Comparison of ENCODE assay signal across 15 cellular contexts in the genomic region with DNA sequence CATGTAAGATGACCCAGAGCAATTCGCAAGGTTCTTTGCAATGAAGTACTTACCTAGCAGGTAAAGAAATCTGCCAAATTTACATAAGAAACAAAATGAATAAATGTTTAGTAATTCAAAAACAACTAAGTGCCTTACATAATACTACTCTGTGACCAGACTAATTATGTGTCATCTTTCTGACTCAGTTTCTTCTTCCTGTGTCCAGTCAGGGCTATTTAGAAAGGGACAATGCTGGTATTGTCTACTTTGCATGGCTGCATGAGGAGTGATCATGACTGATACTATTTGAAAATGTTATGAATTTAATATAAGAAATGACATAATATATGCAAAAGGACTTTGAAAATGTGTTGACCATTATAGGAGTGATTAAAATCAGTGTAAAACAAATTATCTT.
DNase-seq lines count a peak whose midpoint lies in the region; ATAC-seq, FAIRE-seq and TF ChIP-seq lines count a peak whose summit lies in the region.
"Had no signal": no experiment of that assay in that cellular context is flagged by ENCODE, and none has a peak within 500 bp of the region (broad histone marks: within the 10 kb centered on the region; RNA-seq: fewer than 3 reads in every experiment).

No MANE protein-coding gene starts in this region.

- DNase-seq in ELR (ENCODE audit: low read depth) (peak; percentile 26), PC-3 (peak; percentile 84), bronchial epithelial cell (ENCODE audit: low read depth) (peak; percentile 41)
- DNase-seq: CD8-positive, alpha-beta T cell; COR-L47; GDM1; H9 had no signal

- H3K9me3 ChIP-seq in PC-3 (ENCODE audit: low read length): no peaks in the 10 kb centered on the region

- no peaks in the 10 kb centered on the region for H3K27me3 Mint-ChIP-seq in stimulated activated memory B cell treated with anti-CD40 and anti-IgM and Interleukin-4, amounts not matched to agents 10 μg/mL and 1 μg/mL and 100 μg/mL, for 72 hours
- H3K27me3 Mint-ChIP-seq: B cell had no signal

- ATAC-seq in PC-3 (peak; percentile 100), GM18861 (IDR thresholded peaks at IDR 0.05; ENCODE audit: unreplicated experiment) (no peak), HG02759 (IDR thresholded peaks at IDR 0.05; ENCODE audit: unreplicated experiment) (no peak)
- no peak for ATAC-seq in stimulated activated memory B cell treated with anti-CD40 and anti-IgM and Interleukin-4, amounts not matched to agents 10 μg/mL and 1 μg/mL and 100 μg/mL, for 72 hours
- ATAC-seq: CD8-positive, alpha-beta T cell had no signal

- TF ChIP-seq CTCF in PC-3 (conservative IDR thresholded peaks at IDR 0.05; ENCODE audit: low read depth, low read length): no peak
- no peak for TF ChIP-seq CTCF in bronchial epithelial cell (IDR thresholded peaks at IDR 0.05; ENCODE audit: insufficient read depth, low read length, severe bottlenecking)

- H2AFZ ChIP-seq in PC-3 (ENCODE audit: low read length): no peak overlapping the region

- BruUV-seq in PC-3 (replicated peaks; lab: Mats Ljungman, UMichigan): no TSS peak

- H3K27me3 ChIP-seq in PC-3 (ENCODE audit: low read length): no peaks in the 10 kb centered on the region
- H3K27me3 ChIP-seq in bronchial epithelial cell (ENCODE audit: control insufficient read depth, insufficient read depth, low read length): no peaks in the 10 kb centered on the region
- H3K27me3 ChIP-seq: BLaER1 treated with 17β-estradiol and CSF1 and Interleukin-3, amounts not matched to agents 10 nM and 100 nM had no signal

- no peaks in the 10 kb centered on the region for H3F3A ChIP-seq in PC-3 (ENCODE audit: low read length, unreplicated experiment)

- FAIRE-seq in bronchial epithelial cell (lab: Jason Lieb, UNC): no peak
- FAIRE-seq: GM12892, GM18507, H1 had no signal

- H3K4me1 ChIP-seq in PC-3 (ENCODE audit: insufficient read depth, low read length): peaks cover 5% of the 10 kb centered on the region; the same call in 1 of the 2 replicates
- H3K4me1 ChIP-seq: BLaER1 treated with 17β-estradiol and CSF1 and Interleukin-3, amounts not matched to agents 10 nM and 100 nM had no signal

- H3K36me3 ChIP-seq in PC-3 (ENCODE audit: low read depth, low read length) (no peaks in the 10 kb centered on the region), bronchial epithelial cell (ENCODE audit: control insufficient read depth, insufficient read depth, low read length) (no peaks in the 10 kb centered on the region)
- H3K36me3 ChIP-seq: BLaER1 treated with 17β-estradiol and CSF1 and Interleukin-3, amounts not matched to agents 10 nM and 100 nM had no signal

- H3K4me3 ChIP-seq in PC-3 (ENCODE audit: low read length) (no peak overlapping the region), bronchial epithelial cell (ENCODE audit: low read depth, low read length) (no peak overlapping the region)
- H3K4me3 ChIP-seq: BLaER1 treated with 17β-estradiol and CSF1 and Interleukin-3, amounts not matched to agents 10 nM and 100 nM had no signal

- no peaks in the 10 kb centered on the region for H3K79me2 ChIP-seq in PC-3 (ENCODE audit: low read length)

- no peaks in the 10 kb centered on the region for H3K4me1 Mint-ChIP-seq in stimulated activated memory B cell treated with anti-CD40 and anti-IgM and Interleukin-4, amounts not matched to agents 10 μg/mL and 1 μg/mL and 100 μg/mL, for 72 hours
- H3K4me1 Mint-ChIP-seq: B cell, H9 had no signal

- peaks cover 12% of the 10 kb centered on the region for H3K9me3 Mint-ChIP-seq in stimulated activated memory B cell treated with anti-CD40 and anti-IgM and Interleukin-4, amounts not matched to agents 10 μg/mL and 1 μg/mL and 100 μg/mL, for 72 hours

- POLR2A ChIA-PET in PC-3 (lab: Charles Lee; ENCODE audit: unreplicated experiment): interaction anchor here (0.6 kb wide), 1 partner anchor 31 kb away, joined by 5 read pairs; no protein-coding TSS in a partner anchor

- H3K4me2 ChIP-seq in PC-3 (ENCODE audit: low read length): peak overlapping the region; percentile 21
- H3K4me2 ChIP-seq: BLaER1 treated with 17β-estradiol and CSF1 and Interleukin-3, amounts not matched to agents 10 nM and 100 nM had no signal

- H3K9ac ChIP-seq in PC-3 (ENCODE audit: low read length): no peak overlapping the region
- H3K9ac ChIP-seq: BLaER1 treated with 17β-estradiol and CSF1 and Interleukin-3, amounts not matched to agents 10 nM and 100 nM had no signal

- no peak overlapping the region for H3K4me3 Mint-ChIP-seq in stimulated activated memory B cell treated with anti-CD40 and anti-IgM and Interleukin-4, amounts not matched to agents 10 μg/mL and 1 μg/mL and 100 μg/mL, for 72 hours
- H3K4me3 Mint-ChIP-seq: B cell; CD8-positive, alpha-beta T cell; H9 had no signal

- intact Hi-C loops in PC-3 (cut with micrococcal nuclease): no loop called here

- CTCF ChIA-PET in PC-3 (lab: Charles Lee): no interaction called here

- no peak overlapping the region for H3K27ac Mint-ChIP-seq in stimulated activated memory B cell treated with anti-CD40 and anti-IgM and Interleukin-4, amounts not matched to agents 10 μg/mL and 1 μg/mL and 100 μg/mL, for 72 hours
- H3K27ac Mint-ChIP-seq: B cell; CD8-positive, alpha-beta T cell; H9 had no signal

- no peaks in the 10 kb centered on the region for H3K36me3 Mint-ChIP-seq in stimulated activated memory B cell treated with anti-CD40 and anti-IgM and Interleukin-4, amounts not matched to agents 10 μg/mL and 1 μg/mL and 100 μg/mL, for 72 hours
- H3K36me3 Mint-ChIP-seq: CD8-positive, alpha-beta T cell had no signal

- no peaks in the 10 kb centered on the region for H4K20me1 ChIP-seq in PC-3 (ENCODE audit: low read length)
- H4K20me1 ChIP-seq: BLaER1 treated with 17β-estradiol and CSF1 and Interleukin-3, amounts not matched to agents 10 nM and 100 nM had no signal

- H3K9me2 ChIP-seq in PC-3 (replicated peaks; ENCODE audit: low read length): no peaks in the 10 kb centered on the region

- peak overlapping the region; percentile 31; the same call in 1 of the 2 replicates for H3K27ac ChIP-seq in PC-3 (ENCODE audit: low read length)
- H3K27ac ChIP-seq: BLaER1 treated with 17β-estradiol and CSF1 and Interleukin-3, amounts not matched to agents 10 nM and 100 nM had no signal

Comparison
In these comparisons a context has a peak if more than half of its experiments do, and no peak if none do; other contexts are left out.
1. DNase-seq: peak in every context shown above with its lines; median percentile 84 in PC-3; 41 in bronchial epithelial cell; 26 in ELR.